Comparison of ENCODE assay signal across 25 cellular contexts in genomic region chrX:26908218-26908617, GRCh38.
"Had no signal": no experiment of that assay in that cellular context is flagged by ENCODE, and none has a peak within 500 bp of the region (broad histone marks: within the 10 kb centered on the region; RNA-seq: fewer than 3 reads in every experiment).

No MANE protein-coding gene starts in this region.

- ATAC-seq: K562 had no signal

- H3K36me3 ChIP-seq: SJSA1 had no signal

- H3K4me1 ChIP-seq: SJSA1 had no signal

- H3K4me3 Mint-ChIP-seq: IgD-negative memory B cell had no signal

- H3K9ac ChIP-seq: KMS-11 had no signal

- H3K4me3 ChIP-seq: K562, SJSA1, SK-N-MC had no signal

- H3K27me3 ChIP-seq: SJSA1 had no signal

- H3K36me3 Mint-ChIP-seq: IgD-negative memory B cell had no signal

- DNase-seq: Kasumi-1, MM.1S, NCI-H1092 treated with DMSO at 0.1 percent for 48 hours, NCI-H1436, NCI-H187, NCI-H2029, NCI-H2081 treated with DMSO at 0.1 percent for 48 hours, NCI-H2171, NCI-H226, NCI-H446, NCI-H510A, NCI-H524 treated with DMSO at 0.1 percent for 48 hours, NCI-H69, NCI-H774, Right ventricle myocardium superior, RPMI8226, SIG-M5 had no signal

- H3K27ac ChIP-seq: HL-60, KMS-11, SJSA1, SK-N-MC had no signal

- H3K27me3 Mint-ChIP-seq: IgD-negative memory B cell had no signal

- H3K27ac Mint-ChIP-seq: IgD-negative memory B cell had no signal

- FAIRE-seq: HTR-8/SVneo, K562, RCC 7860 had no signal

- H3K9me3 ChIP-seq: SJSA1 had no signal

- H3K4me2 ChIP-seq: KMS-11 had no signal
